2 cellular contexts compared by ENCODE assay signal in the genomic region with DNA sequence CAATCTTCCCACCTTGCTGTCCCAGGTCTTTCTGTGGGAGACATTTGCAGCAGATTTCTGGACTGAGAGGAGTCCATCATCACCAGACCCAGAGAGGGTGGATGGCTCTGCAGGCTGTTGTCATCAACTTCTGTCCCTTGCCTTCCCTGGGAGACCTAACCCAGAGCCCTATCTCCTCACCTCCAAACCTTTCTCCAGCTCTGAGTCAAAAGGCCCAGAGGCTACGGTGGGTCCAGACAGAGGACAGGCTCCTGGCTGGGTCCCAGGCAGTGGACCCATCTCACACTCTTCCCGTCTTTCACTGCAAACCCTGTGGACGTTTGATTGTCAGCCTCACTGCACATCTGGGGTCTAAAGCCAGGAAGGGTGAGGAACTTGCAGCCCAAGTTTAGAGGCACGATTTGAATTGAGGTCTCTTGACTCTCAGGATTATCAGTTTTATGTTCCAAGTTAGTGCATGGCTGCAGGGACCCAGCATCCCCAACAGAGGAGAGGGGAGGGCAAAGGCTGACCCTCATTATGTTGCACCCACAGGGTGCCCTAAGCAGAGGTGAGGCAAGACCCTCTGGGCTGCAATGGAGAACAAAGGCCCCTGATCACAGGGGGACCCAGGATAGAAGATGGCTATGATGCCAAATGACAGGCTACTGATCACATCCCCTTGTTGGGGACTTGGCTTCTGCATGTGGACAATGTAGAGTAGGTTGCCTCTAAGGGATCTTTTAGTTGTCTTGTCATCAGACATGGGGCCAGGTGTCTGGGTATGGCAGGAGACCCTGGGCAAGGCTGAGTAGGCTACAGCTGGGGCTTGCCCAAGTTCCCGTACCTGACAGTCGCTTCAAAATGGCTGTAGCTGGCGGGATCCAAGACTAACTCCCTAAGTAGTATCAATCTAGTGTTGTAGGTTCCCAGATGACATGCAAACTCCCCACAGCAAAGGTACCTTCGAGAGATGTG.
TF ChIP-seq lines count a peak whose summit lies in the region.

No MANE protein-coding gene starts in this region.

TF ChIP-seq in A549, 52 proteins besides CTCF, POLR2A, EP300 and RAD21:
- TF ChIP-seq CEBPB (IDR thresholded peaks at IDR 0.05), result no peak
- no peak for TF ChIP-seq HDAC2 (IDR thresholded peaks at IDR 0.05)
- TF ChIP-seq CBX8 (IDR thresholded peaks at IDR 0.05), result no peak
- TF ChIP-seq, protein P1, sequence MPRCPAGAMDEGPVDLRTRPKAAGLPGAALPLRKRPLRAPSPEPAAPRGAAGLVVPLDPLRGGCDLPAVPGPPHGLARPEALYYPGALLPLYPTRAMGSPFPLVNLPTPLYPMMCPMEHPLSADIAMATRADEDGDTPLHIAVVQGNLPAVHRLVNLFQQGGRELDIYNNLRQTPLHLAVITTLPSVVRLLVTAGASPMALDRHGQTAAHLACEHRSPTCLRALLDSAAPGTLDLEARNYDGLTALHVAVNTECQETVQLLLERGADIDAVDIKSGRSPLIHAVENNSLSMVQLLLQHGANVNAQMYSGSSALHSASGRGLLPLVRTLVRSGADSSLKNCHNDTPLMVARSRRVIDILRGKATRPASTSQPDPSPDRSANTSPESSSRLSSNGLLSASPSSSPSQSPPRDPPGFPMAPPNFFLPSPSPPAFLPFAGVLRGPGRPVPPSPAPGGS (IDR thresholded peaks at IDR 0.05), result no peak
- no peak for TF ChIP-seq MAZ (IDR thresholded peaks at IDR 0.05; ENCODE audit: borderline replicate concordance, low read depth, low read length)
- no peak for TF ChIP-seq HOXA7 (CRISPR knock-in tag; IDR thresholded peaks at IDR 0.05)
- no peak for TF ChIP-seq KDM5A (IDR thresholded peaks at IDR 0.05)
- no peak for TF ChIP-seq FOXS1 (CRISPR knock-in tag; IDR thresholded peaks at IDR 0.05)
- TF ChIP-seq NFE2L2 (conservative IDR thresholded peaks at IDR 0.05; ENCODE audit: low read length), result no peak
- TF ChIP-seq RFX5 (IDR thresholded peaks at IDR 0.05), result no peak
- TF ChIP-seq JUNB (IDR thresholded peaks at IDR 0.05), result no peak
- TF ChIP-seq, protein P2, sequence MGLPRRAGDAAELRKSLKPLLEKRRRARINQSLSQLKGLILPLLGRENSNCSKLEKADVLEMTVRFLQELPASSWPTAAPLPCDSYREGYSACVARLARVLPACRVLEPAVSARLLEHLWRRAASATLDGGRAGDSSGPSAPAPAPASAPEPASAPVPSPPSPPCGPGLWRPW (IDR thresholded peaks at IDR 0.05), result no peak
- TF ChIP-seq RCOR1 (IDR thresholded peaks at IDR 0.05; ENCODE audit: low read depth, low read length), result no peak
- TF ChIP-seq KDM1A (IDR thresholded peaks at IDR 0.05; ENCODE audit: low read depth), result no peak
- TF ChIP-seq, protein P3, sequence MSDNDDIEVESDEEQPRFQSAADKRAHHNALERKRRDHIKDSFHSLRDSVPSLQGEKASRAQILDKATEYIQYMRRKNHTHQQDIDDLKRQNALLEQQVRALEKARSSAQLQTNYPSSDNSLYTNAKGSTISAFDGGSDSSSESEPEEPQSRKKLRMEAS (IDR thresholded peaks at IDR 0.05), result no peak
- TF ChIP-seq JUN (IDR thresholded peaks at IDR 0.05), result no peak
- no peak for TF ChIP-seq BHLHE40 (IDR thresholded peaks at IDR 0.05; ENCODE audit: low read depth, low read length)
- no peak for TF ChIP-seq HOXB5 (CRISPR knock-in tag; IDR thresholded peaks at IDR 0.05)
- no peak for TF ChIP-seq MYC (IDR thresholded peaks at IDR 0.05; ENCODE audit: borderline replicate concordance, low read length)
- TF ChIP-seq HEYL (CRISPR knock-in tag; IDR thresholded peaks at IDR 0.05), result no peak

TF ChIP-seq in HepG2, 621 proteins besides CTCF, POLR2A, EP300 and RAD21:
- TF ChIP-seq ZNF263 (CRISPR knock-in tag; IDR thresholded peaks at IDR 0.05), result 0 out of 2 replicates have a peak, but pooled peaks have one; percentile 11
- TF ChIP-seq, protein P4, sequence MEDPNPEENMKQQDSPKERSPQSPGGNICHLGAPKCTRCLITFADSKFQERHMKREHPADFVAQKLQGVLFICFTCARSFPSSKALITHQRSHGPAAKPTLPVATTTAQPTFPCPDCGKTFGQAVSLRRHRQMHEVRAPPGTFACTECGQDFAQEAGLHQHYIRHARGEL (CRISPR knock-in tag; IDR thresholded peaks at IDR 0.05), result 0 out of 2 replicates have a peak, but pooled peaks have one; percentile 10
- TF ChIP-seq RBFOX2 (IDR thresholded peaks at IDR 0.05; ENCODE audit: low read depth, low read length), result no peak
- TF ChIP-seq CEBPB (IDR thresholded peaks at IDR 0.05; ENCODE audit: borderline replicate concordance, low read depth, low read length), result no peak
- TF ChIP-seq ZNF12 (CRISPR knock-in tag; IDR thresholded peaks at IDR 0.05), result no peak
- TF ChIP-seq ZNF746 (CRISPR knock-in tag; IDR thresholded peaks at IDR 0.05), result 0 out of 2 replicates have a peak, but pooled peaks have one; percentile 33
- no peak for TF ChIP-seq SRSF9 (IDR thresholded peaks at IDR 0.05; ENCODE audit: borderline replicate concordance, insufficient read depth, low read depth, low read length, poor library complexity, severe bottlenecking)
- 0 out of 2 replicates have a peak, but pooled peaks have one; percentile 4 for TF ChIP-seq ZNF225 (CRISPR knock-in tag; IDR thresholded peaks at IDR 0.05)
- TF ChIP-seq ZSCAN31 (CRISPR knock-in tag; IDR thresholded peaks at IDR 0.05; ENCODE audit: low read depth), result 0 out of 2 replicates have a peak, but pooled peaks have one; percentile 59
- TF ChIP-seq PHF8 (CRISPR knock-in tag; IDR thresholded peaks at IDR 0.05), result 0 out of 2 replicates have a peak, but pooled peaks have one; percentile 15
- TF ChIP-seq, protein P5, sequence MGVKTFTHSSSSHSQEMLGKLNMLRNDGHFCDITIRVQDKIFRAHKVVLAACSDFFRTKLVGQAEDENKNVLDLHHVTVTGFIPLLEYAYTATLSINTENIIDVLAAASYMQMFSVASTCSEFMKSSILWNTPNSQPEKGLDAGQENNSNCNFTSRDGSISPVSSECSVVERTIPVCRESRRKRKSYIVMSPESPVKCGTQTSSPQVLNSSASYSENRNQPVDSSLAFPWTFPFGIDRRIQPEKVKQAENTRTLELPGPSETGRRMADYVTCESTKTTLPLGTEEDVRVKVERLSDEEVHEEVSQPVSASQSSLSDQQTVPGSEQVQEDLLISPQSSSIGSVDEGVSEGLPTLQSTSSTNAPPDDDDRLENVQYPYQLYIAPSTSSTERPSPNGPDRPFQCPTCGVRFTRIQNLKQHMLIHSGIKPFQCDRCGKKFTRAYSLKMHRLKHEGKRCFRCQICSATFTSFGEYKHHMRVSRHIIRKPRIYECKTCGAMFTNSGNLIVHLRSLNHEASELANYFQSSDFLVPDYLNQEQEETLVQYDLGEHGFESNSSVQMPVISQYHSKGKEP (CRISPR knock-in tag; IDR thresholded peaks at IDR 0.05), result no peak
- no peak for TF ChIP-seq MATR3 (CRISPR knock-in tag; IDR thresholded peaks at IDR 0.05)
- no peak for TF ChIP-seq DNMT3B (CRISPR knock-in tag; conservative IDR thresholded peaks at IDR 0.05)
- no peak for TF ChIP-seq HMG20B (CRISPR knock-in tag; conservative IDR thresholded peaks at IDR 0.05)
- TF ChIP-seq TMF1 (CRISPR knock-in tag; IDR thresholded peaks at IDR 0.05; ENCODE audit: low read depth), result no peak
- TF ChIP-seq ZMAT3 (CRISPR knock-in tag; conservative IDR thresholded peaks at IDR 0.05), result no peak
- TF ChIP-seq MYC (CRISPR knock-in tag; IDR thresholded peaks at IDR 0.05; ENCODE audit: borderline replicate concordance), result peak; percentile 51; the same call in 1 of the 2 replicates
- no peak for TF ChIP-seq SRY (CRISPR knock-in tag; IDR thresholded peaks at IDR 0.05)
- no peak for TF ChIP-seq MYNN (CRISPR knock-in tag; IDR thresholded peaks at IDR 0.05; ENCODE audit: low read depth)
- TF ChIP-seq, protein P6, sequence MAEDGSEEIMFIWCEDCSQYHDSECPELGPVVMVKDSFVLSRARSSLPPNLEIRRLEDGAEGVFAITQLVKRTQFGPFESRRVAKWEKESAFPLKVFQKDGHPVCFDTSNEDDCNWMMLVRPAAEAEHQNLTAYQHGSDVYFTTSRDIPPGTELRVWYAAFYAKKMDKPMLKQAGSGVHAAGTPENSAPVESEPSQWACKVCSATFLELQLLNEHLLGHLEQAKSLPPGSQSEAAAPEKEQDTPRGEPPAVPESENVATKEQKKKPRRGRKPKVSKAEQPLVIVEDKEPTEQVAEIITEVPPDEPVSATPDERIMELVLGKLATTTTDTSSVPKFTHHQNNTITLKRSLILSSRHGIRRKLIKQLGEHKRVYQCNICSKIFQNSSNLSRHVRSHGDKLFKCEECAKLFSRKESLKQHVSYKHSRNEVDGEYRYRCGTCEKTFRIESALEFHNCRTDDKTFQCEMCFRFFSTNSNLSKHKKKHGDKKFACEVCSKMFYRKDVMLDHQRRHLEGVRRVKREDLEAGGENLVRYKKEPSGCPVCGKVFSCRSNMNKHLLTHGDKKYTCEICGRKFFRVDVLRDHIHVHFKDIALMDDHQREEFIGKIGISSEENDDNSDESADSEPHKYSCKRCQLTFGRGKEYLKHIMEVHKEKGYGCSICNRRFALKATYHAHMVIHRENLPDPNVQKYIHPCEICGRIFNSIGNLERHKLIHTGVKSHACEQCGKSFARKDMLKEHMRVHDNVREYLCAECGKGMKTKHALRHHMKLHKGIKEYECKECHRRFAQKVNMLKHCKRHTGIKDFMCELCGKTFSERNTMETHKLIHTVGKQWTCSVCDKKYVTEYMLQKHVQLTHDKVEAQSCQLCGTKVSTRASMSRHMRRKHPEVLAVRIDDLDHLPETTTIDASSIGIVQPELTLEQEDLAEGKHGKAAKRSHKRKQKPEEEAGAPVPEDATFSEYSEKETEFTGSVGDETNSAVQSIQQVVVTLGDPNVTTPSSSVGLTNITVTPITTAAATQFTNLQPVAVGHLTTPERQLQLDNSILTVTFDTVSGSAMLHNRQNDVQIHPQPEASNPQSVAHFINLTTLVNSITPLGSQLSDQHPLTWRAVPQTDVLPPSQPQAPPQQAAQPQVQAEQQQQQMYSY (CRISPR knock-in tag; IDR thresholded peaks at IDR 0.05), result no peak
